ENCODE assay signal across 12 cellular contexts in genomic region chr2:46569766-46570165, GRCh38. TPM values are rescaled to one million over a fixed set of nuclear protein-coding genes. Genes with fewer than 3 reads are reported as not detected.
A peak's percentile ranks its signal among the peaks of the same experiment; 100 is the strongest.
DNase-seq lines count a peak whose midpoint lies in the region; ATAC-seq and TF ChIP-seq lines count a peak whose summit lies in the region.
"Had no signal": no experiment of that assay in that cellular context is flagged by ENCODE, and none has a peak within 500 bp of the region (broad histone marks: within the 10 kb centered on the region; RNA-seq: fewer than 3 reads in every experiment).

No MANE protein-coding gene starts in this region.

- H3K27me3 Mint-ChIP-seq in activated CD8-positive, alpha-beta memory T cell treated with anti-CD3 and anti-CD28 coated beads, Interleukin-2, amount 10 ng/mL, durations not matched to agents 7 days and 5 days, result no peaks in the 10 kb centered on the region
- H3K27me3 Mint-ChIP-seq: activated CD4-positive, alpha-beta T cell treated with anti-CD3 and anti-CD28 coated beads, Interleukin-2, amount 10 ng/mL, durations not matched to agents 7 days and 5 days; CD4-positive, alpha-beta T cell; progenitor cell of endocrine pancreas had no signal

- H3K9me3 ChIP-seq in adrenal gland (replicated peaks in 1 of 3), result no peaks in the 10 kb centered on the region
- no peaks in the 10 kb centered on the region for H3K9me3 ChIP-seq in ovary

- no peaks in the 10 kb centered on the region for H3K9me3 Mint-ChIP-seq in activated CD8-positive, alpha-beta memory T cell treated with anti-CD3 and anti-CD28 coated beads, Interleukin-2, amount 10 ng/mL, durations not matched to agents 7 days and 5 days (ENCODE audit: low read depth)
- H3K9me3 Mint-ChIP-seq: activated CD4-positive, alpha-beta T cell treated with anti-CD3 and anti-CD28 coated beads, Interleukin-2, amount 10 ng/mL, durations not matched to agents 7 days and 5 days; CD4-positive, alpha-beta T cell had no signal

- H3K27ac Mint-ChIP-seq in activated CD8-positive, alpha-beta memory T cell treated with anti-CD3 and anti-CD28 coated beads, Interleukin-2, amount 10 ng/mL, durations not matched to agents 7 days and 5 days, result no peak overlapping the region
- H3K27ac Mint-ChIP-seq: activated CD4-positive, alpha-beta T cell treated with anti-CD3 and anti-CD28 coated beads, Interleukin-2, amount 10 ng/mL, durations not matched to agents 7 days and 5 days; CD4-positive, alpha-beta T cell; progenitor cell of endocrine pancreas had no signal

- H3K36me3 Mint-ChIP-seq in activated CD8-positive, alpha-beta memory T cell treated with anti-CD3 and anti-CD28 coated beads, Interleukin-2, amount 10 ng/mL, durations not matched to agents 7 days and 5 days, result no peaks in the 10 kb centered on the region

- H3K27me3 ChIP-seq in adrenal gland (no peaks in the 10 kb centered on the region), ovary (no peaks in the 10 kb centered on the region)

- WGBS in adrenal gland, 4 donors, result 81 to 96% (median 89%) methylated on average over 1 of the region's 1 CpG
- WGBS in ovary, 3 donors, result 19 to 40% (median 30%) methylated on average over 1 of the region's 1 CpG

- H3K4me1 ChIP-seq in adrenal gland (replicated peaks in 1 of 2) (peaks cover 0 to 32% of the 10 kb centered on the region in 2 donors), ovary (ENCODE audit: insufficient read depth) (peaks cover 17% of the 10 kb centered on the region)

- ATAC-seq in GM18502 (IDR thresholded peaks at IDR 0.05; ENCODE audit: poor library complexity, unreplicated experiment) (peak; percentile 18), HG02759 (IDR thresholded peaks at IDR 0.05; ENCODE audit: unreplicated experiment) (peak; percentile 5), GM18520 (IDR thresholded peaks at IDR 0.05; ENCODE audit: unreplicated experiment) (no peak)
- ATAC-seq in activated CD8-positive, alpha-beta memory T cell treated with anti-CD3 and anti-CD28 coated beads, Interleukin-2, amount 10 ng/mL, durations not matched to agents 7 days and 5 days, result no peak
- ATAC-seq: SK-N-SH treated with all-trans-retinoic acid at 6 μM for 48 hours had no signal

- no peak overlapping the region for H3K4me3 Mint-ChIP-seq in activated CD8-positive, alpha-beta memory T cell treated with anti-CD3 and anti-CD28 coated beads, Interleukin-2, amount 10 ng/mL, durations not matched to agents 7 days and 5 days
- H3K4me3 Mint-ChIP-seq: activated CD4-positive, alpha-beta T cell treated with anti-CD3 and anti-CD28 coated beads, Interleukin-2, amount 10 ng/mL, durations not matched to agents 7 days and 5 days; CD4-positive, alpha-beta T cell had no signal

- DNase-seq in adrenal gland, result no peak
- DNase-seq in ovary, result no peak
- no peak for DNase-seq in NCI-H1105 (lab: John Stamatoyannopoulos, UW)
- no peak for DNase-seq in activated CD8-positive, alpha-beta memory T cell treated with anti-CD3 and anti-CD28 coated beads, Interleukin-2, amount 10 ng/mL, durations not matched to agents 7 days and 5 days
- no peak for DNase-seq in NOMO-1 (lab: John Stamatoyannopoulos, UW; ENCODE audit: unreplicated experiment in 2 of 2)
- DNase-seq: activated CD4-positive, alpha-beta T cell treated with anti-CD3 and anti-CD28 coated beads, Interleukin-2, amount 10 ng/mL, durations not matched to agents 7 days and 5 days; CD4-positive, alpha-beta T cell had no signal

- no peak for TF ChIP-seq CTCF in adrenal gland (IDR thresholded peaks at IDR 0.05)
- no peak for TF ChIP-seq CTCF in ovary (IDR thresholded peaks at IDR 0.05)

- intact Hi-C loops in adrenal gland (cut with DNase I), result no loop called here
- intact Hi-C loops in ovary (cut with DNase I), result loop anchor here in 1 of 4 donors (5.0 kb wide), 1 partner anchor 1112 kb away; no protein-coding TSS in a partner anchor

- TF ChIP-seq POLR2A in adrenal gland (IDR thresholded peaks at IDR 0.05), result no peak
- no peak for TF ChIP-seq POLR2A in ovary (IDR thresholded peaks at IDR 0.05)

- CTCF ChIA-PET in activated CD8-positive, alpha-beta memory T cell treated with anti-CD3 and anti-CD28 coated beads, Interleukin-2, amount 10 ng/mL, durations not matched to agents 7 days and 5 days (lab: Charles Lee), result interaction anchor here (0.8 to 1.1 kb wide), 2 partner anchors 19 to 33 kb away, joined by 3 read pairs; no protein-coding TSS in a partner anchor

- peaks cover 2% of the 10 kb centered on the region for H3K4me1 Mint-ChIP-seq in activated CD8-positive, alpha-beta memory T cell treated with anti-CD3 and anti-CD28 coated beads, Interleukin-2, amount 10 ng/mL, durations not matched to agents 7 days and 5 days
- H3K4me1 Mint-ChIP-seq: activated CD4-positive, alpha-beta T cell treated with anti-CD3 and anti-CD28 coated beads, Interleukin-2, amount 10 ng/mL, durations not matched to agents 7 days and 5 days had no signal

- H3K36me3 ChIP-seq in adrenal gland (replicated peaks in 1 of 2) (peaks cover 0 to 3% of the 10 kb centered on the region in 2 donors), ovary (no peaks in the 10 kb centered on the region)

- no peak for TF ChIP-seq EP300 in ovary (IDR thresholded peaks at IDR 0.05)

- H3K27ac ChIP-seq in adrenal gland (peak overlapping the region in 3 of 5 donors; percentile 23 to 82 (median 67)), ovary (peak overlapping the region; percentile 35 to 79)

- H3K4me3 ChIP-seq in adrenal gland (no peak overlapping the region), ovary (no peak overlapping the region)

RNA-seq across cellular contexts. Expression of gene ATP6V1E2, which starts 27.4 kb away (rescaled TPM):
- total RNA-seq in adrenal gland (1 to 10 TPM; 1.4 to 9.8 (median 6.7) TPM), ovary (1 to 10 TPM; 2.9 to 9.0 (median 5.1) TPM)
- polyA plus RNA-seq in adrenal gland (10 to 100 TPM in 1 of 3 donors, 1 to 10 TPM in 2; 3.2 to 10.1 (median 5.3) TPM), ovary (1 to 10 TPM; 4.2 to 8.4 TPM)
- total RNA-seq in activated CD8-positive, alpha-beta memory T cell treated with anti-CD3 and anti-CD28 coated beads, Interleukin-2, amount 10 ng/mL, durations not matched to agents 7 days and 5 days, result 1 to 10 TPM; 6.0 to 8.2 TPM

RNA-seq across cellular contexts. Expression of gene RHOQ, which starts 27.5 kb away (rescaled TPM):
- 10 to 100 TPM; 46.0 to 86.4 (median 64.6) TPM for total RNA-seq in adrenal gland
- polyA plus RNA-seq in adrenal gland, result 10 to 100 TPM; 30.1 to 62.3 (median 40.9) TPM
- total RNA-seq in ovary, result 10 to 100 TPM; 61.9 to 86.7 (median 71.4) TPM
- polyA plus RNA-seq in ovary, result 10 to 100 TPM; 36.3 to 91.8 TPM
- 10 to 100 TPM; 11.4 to 14.5 TPM for total RNA-seq in activated CD8-positive, alpha-beta memory T cell treated with anti-CD3 and anti-CD28 coated beads, Interleukin-2, amount 10 ng/mL, durations not matched to agents 7 days and 5 days

RNA-seq across cellular contexts. Expression of gene PIGF, which starts 47.1 kb away (rescaled TPM):
- total RNA-seq in adrenal gland (10 to 100 TPM; 24.8 to 43.4 (median 30.6) TPM), ovary (10 to 100 TPM; 12.3 to 20.4 (median 16.2) TPM)
- polyA plus RNA-seq in adrenal gland (10 to 100 TPM in 2 of 3 donors, 1 to 10 TPM in 1; 8.9 to 40.3 (median 14.4) TPM), ovary (10 to 100 TPM in 1 of 2 donors, 1 to 10 TPM in 1; 8.1 to 20.8 TPM)
- total RNA-seq in activated CD8-positive, alpha-beta memory T cell treated with anti-CD3 and anti-CD28 coated beads, Interleukin-2, amount 10 ng/mL, durations not matched to agents 7 days and 5 days, result 10 to 100 TPM; 24.7 to 26.5 TPM

RNA-seq across cellular contexts. Expression of gene CRIPT, which starts 47.2 kb away (rescaled TPM):
- total RNA-seq in adrenal gland (10 to 100 TPM in 7 of 8 donors, 1 to 10 TPM in 1; 5.7 to 22.9 (median 15.4) TPM), ovary (10 to 100 TPM; 11.0 to 20.1 (median 15.3) TPM)
- polyA plus RNA-seq in adrenal gland (10 to 100 TPM; 13.6 to 17.8 (median 15.0) TPM), ovary (10 to 100 TPM; 11.4 to 13.4 TPM)
- 1 to 10 TPM; 8.3 to 8.8 TPM for total RNA-seq in activated CD8-positive, alpha-beta memory T cell treated with anti-CD3 and anti-CD28 coated beads, Interleukin-2, amount 10 ng/mL, durations not matched to agents 7 days and 5 days

Comparison
In these comparisons a context has a peak if more than half of its experiments do, and no peak if none do; other contexts are left out.
1. ATAC-seq: peak in GM18502 (single experiment) and HG02759 (single experiment); none in activated CD8-positive, alpha-beta memory T cell treated with anti-CD3 and anti-CD28 coated beads, Interleukin-2, amount 10 ng/mL, durations not matched to agents 7 days and 5 days (single experiment) and GM18520 (single experiment).